ENCODE assay signal across 22 cellular contexts in genomic region chr1:6103854-6104530, GRCh38. TPM values are rescaled to one million over a fixed set of nuclear protein-coding genes. Genes with fewer than 3 reads are reported as not detected.
DNase-seq lines count a peak whose midpoint lies in the region; ATAC-seq, FAIRE-seq and TF ChIP-seq lines count a peak whose summit lies in the region.
"Had no signal": no experiment of that assay in that cellular context is flagged by ENCODE, and none has a peak within 500 bp of the region (broad histone marks: within the 10 kb centered on the region; RNA-seq: fewer than 3 reads in every experiment).

No MANE protein-coding gene starts in this region.

- in situ Hi-C loops in HepG2 (cut with HindIII; ENCODE audit: extremely low pct_ligation_motif_present, low pct_unique_long_range_greater_than_20kb), result no loop called here

- H3K27ac Mint-ChIP-seq in activated T-cell treated with anti-CD3 and anti-CD28 coated beads, Interleukin-2, amount 50 U/mL, for 24 hours, result peak overlapping the region; percentile 11
- H3K27ac Mint-ChIP-seq in CD8-positive, alpha-beta T cell, result no peak overlapping the region

- H3K79me2 ChIP-seq in HepG2 (ENCODE audit: insufficient read depth, low read length) (no peaks in the 10 kb centered on the region), osteoblast (ENCODE audit: insufficient read depth, low read length) (no peaks in the 10 kb centered on the region)

- H3K27me3 ChIP-seq in right lobe of liver (no peaks in the 10 kb centered on the region), HepG2 (ENCODE audit: control insufficient read depth in 1 of 2, insufficient read depth in 2 of 2, low read length in 2 of 2) (peaks cover 9 to 45% of the 10 kb centered on the region in 2 experiments; a peak in 4 of 5 replicates), osteoblast (ENCODE audit: insufficient read depth, low read length) (no peaks in the 10 kb centered on the region), stomach (peaks cover 0 to 79% (median 6%) of the 10 kb centered on the region in 3 donors)
- peaks cover 4% of the 10 kb centered on the region for H3K27me3 ChIP-seq in CD8-positive, alpha-beta T cell (ENCODE audit: insufficient read depth, low read length)

- H3K36me3 Mint-ChIP-seq in activated T-cell treated with anti-CD3 and anti-CD28 coated beads, Interleukin-2, amount 50 U/mL, for 24 hours (ENCODE audit: low read depth), result peaks cover 6% of the 10 kb centered on the region
- no peaks in the 10 kb centered on the region for H3K36me3 Mint-ChIP-seq in activated T-cell treated with anti-CD3 and anti-CD28 coated beads, Interleukin-2, amount 50 U/mL, for 4 hours (ENCODE audit: insufficient read depth)
- H3K36me3 Mint-ChIP-seq in CD8-positive, alpha-beta T cell, result no peaks in the 10 kb centered on the region

- TF ChIP-seq EP300 in HepG2 (IDR thresholded peaks at IDR 0.05; ENCODE audit: low read depth in 2 of 2, low read length in 2 of 2), result no peak
- no peak for TF ChIP-seq EP300 in HepG2 (CRISPR knock-in tag; IDR thresholded peaks at IDR 0.05; ENCODE audit: borderline replicate concordance)
- no peak for TF ChIP-seq EP300 in stomach (IDR thresholded peaks at IDR 0.05)

- no TSS peak for BruUV-seq in HepG2 (replicated peaks; lab: Mats Ljungman, UMichigan)

- H3K9me3 Mint-ChIP-seq in activated T-cell treated with anti-CD3 and anti-CD28 coated beads, Interleukin-2, amount 50 U/mL, for 24 hours, result no peaks in the 10 kb centered on the region
- no peaks in the 10 kb centered on the region for H3K9me3 Mint-ChIP-seq in activated T-cell treated with anti-CD3 and anti-CD28 coated beads, Interleukin-2, amount 50 U/mL, for 4 hours
- no peaks in the 10 kb centered on the region for H3K9me3 Mint-ChIP-seq in CD8-positive, alpha-beta T cell

- no peak overlapping the region for H3K4me3 Mint-ChIP-seq in activated T-cell treated with anti-CD3 and anti-CD28 coated beads, Interleukin-2, amount 50 U/mL, for 24 hours
- H3K4me3 Mint-ChIP-seq in activated T-cell treated with anti-CD3 and anti-CD28 coated beads, Interleukin-2, amount 50 U/mL, for 4 hours, result no peak overlapping the region
- no peak overlapping the region for H3K4me3 Mint-ChIP-seq in CD8-positive, alpha-beta T cell

- H3K4me2 ChIP-seq in HepG2 (ENCODE audit: low read depth, low read length) (no peak overlapping the region), osteoblast (ENCODE audit: insufficient read depth, low read length) (no peak overlapping the region)

- TF ChIP-seq POLR2A in right lobe of liver (IDR thresholded peaks at IDR 0.05) (no peak), HepG2 (IDR thresholded peaks at IDR 0.05; ENCODE audit: insufficient read depth in 1 of 2, low read depth in 2 of 2, low read length in 2 of 2) (no peak), stomach (IDR thresholded peaks at IDR 0.05) (no peak)

- H3K4me1 Mint-ChIP-seq in activated T-cell treated with anti-CD3 and anti-CD28 coated beads, Interleukin-2, amount 50 U/mL, for 24 hours (ENCODE audit: low read depth), result no peaks in the 10 kb centered on the region
- no peaks in the 10 kb centered on the region for H3K4me1 Mint-ChIP-seq in activated T-cell treated with anti-CD3 and anti-CD28 coated beads, Interleukin-2, amount 50 U/mL, for 4 hours (ENCODE audit: low read depth)
- no peaks in the 10 kb centered on the region for H3K4me1 Mint-ChIP-seq in CD8-positive, alpha-beta T cell (ENCODE audit: low read depth)

- H3K27ac ChIP-seq in right lobe of liver (no peak overlapping the region), HepG2 (ENCODE audit: extremely low read length, insufficient read depth, low read length) (no peak overlapping the region), osteoblast (ENCODE audit: low read depth, low read length) (no peak overlapping the region), stomach (no peak overlapping the region)
- H3K27ac ChIP-seq in CD8-positive, alpha-beta T cell (ENCODE audit: low read depth, low read length), result no peak overlapping the region
- H3K27ac ChIP-seq: HL-60, RWPE1, SJCRH30 had no signal

- H3K27me3 Mint-ChIP-seq in activated T-cell treated with anti-CD3 and anti-CD28 coated beads, Interleukin-2, amount 50 U/mL, for 24 hours, result peaks cover 13% of the 10 kb centered on the region
- H3K27me3 Mint-ChIP-seq in activated T-cell treated with anti-CD3 and anti-CD28 coated beads, Interleukin-2, amount 50 U/mL, for 4 hours (ENCODE audit: low read depth), result peaks cover 4% of the 10 kb centered on the region
- peaks cover 10% of the 10 kb centered on the region for H3K27me3 Mint-ChIP-seq in CD8-positive, alpha-beta T cell (ENCODE audit: low read depth)

- H3K36me3 ChIP-seq in right lobe of liver (no peaks in the 10 kb centered on the region), HepG2 (replicated peaks in 1 of 2; ENCODE audit: control insufficient read depth in 1 of 2, insufficient read depth in 2 of 2, low read length in 2 of 2) (no peaks in the 10 kb centered on the region), osteoblast (ENCODE audit: insufficient read depth, low read length) (no peaks in the 10 kb centered on the region), stomach (peaks cover 0 to 7% (median 0%) of the 10 kb centered on the region in 4 donors)
- no peaks in the 10 kb centered on the region for H3K36me3 ChIP-seq in CD8-positive, alpha-beta T cell (ENCODE audit: insufficient read depth, low read length)
- H3K36me3 ChIP-seq: SJCRH30 had no signal

- FAIRE-seq in HepG2 (lab: Jason Lieb, UNC), result no peak
- FAIRE-seq: GM12892, H54 had no signal

- H3K4me3 ChIP-seq in right lobe of liver, result no peak overlapping the region
- no peak overlapping the region for H3K4me3 ChIP-seq in HepG2 (replicated peaks in 1 of 3; ENCODE audit: insufficient read depth in 1 of 3, low read depth in 2 of 3, low read length in 3 of 3)
- no peak overlapping the region for H3K4me3 ChIP-seq in osteoblast (ENCODE audit: insufficient read depth, low read length)
- no peak overlapping the region for H3K4me3 ChIP-seq in CD8-positive, alpha-beta T cell (ENCODE audit: low read depth, low read length)
- H3K4me3 ChIP-seq in stomach, result no peak overlapping the region
- H3K4me3 ChIP-seq: SJCRH30 had no signal

- no peak overlapping the region for H3K9ac ChIP-seq in HepG2 (ENCODE audit: insufficient read depth, low read depth, low read length)

- no peak for ATAC-seq in activated T-cell treated with anti-CD3 and anti-CD28 coated beads, Interleukin-2, amount 50 U/mL, for 4 hours
- ATAC-seq in right lobe of liver (no peak), HepG2 (no peak)
- ATAC-seq in CD8-positive, alpha-beta T cell, result no peak
- ATAC-seq: Panc1 had no signal

- WGBS in right lobe of liver (ENCODE audit: insufficient coverage, low coverage, low lambda C conversion rate, missing lambda C conversion rate), result 40% methylated on average over 1 of the region's 13 CpGs
- WGBS in HepG2 (ENCODE audit: low lambda C conversion rate), result 21% methylated on average over 3 of the region's 13 CpGs
- 68 to 75% (median 71%) methylated on average over 7 to 13 of the region's 13 CpGs for WGBS in stomach, 5 donors

- no peak for TF ChIP-seq RAD21 in HepG2 (CRISPR knock-in tag; IDR thresholded peaks at IDR 0.05)

- intact Hi-C loops in right lobe of liver (cut with DNase I), result no loop called here
- intact Hi-C loops in HepG2 (cut with micrococcal nuclease; ENCODE audit: unreplicated experiment), result loop anchor here (10.0 kb wide), 1 partner anchor 141 kb away; the partner anchor contains the start of gene HES3
- intact Hi-C loops in CD8-positive, alpha-beta T cell (cut with DNase I, micrococcal nuclease), result no loop called here
- intact Hi-C loops in stomach (cut with DNase I; ENCODE audit: low total_unique reads), result no loop called here

- TF ChIP-seq CTCF in right lobe of liver (IDR thresholded peaks at IDR 0.05), result no peak
- TF ChIP-seq CTCF in HepG2 (CRISPR knock-in tag; IDR thresholded peaks at IDR 0.05), result no peak
- no peak for TF ChIP-seq CTCF in osteoblast (IDR thresholded peaks at IDR 0.05; ENCODE audit: extremely low read depth, low read depth, low read length)
- no peak for TF ChIP-seq CTCF in CD8-positive, alpha-beta T cell (IDR thresholded peaks at IDR 0.05)
- TF ChIP-seq CTCF in stomach (IDR thresholded peaks at IDR 0.05), result no peak

- no peak for DNase-seq in activated T-cell treated with anti-CD3 and anti-CD28 coated beads, Interleukin-2, amount 50 U/mL, for 24 hours
- DNase-seq in activated T-cell treated with anti-CD3 and anti-CD28 coated beads, Interleukin-2, amount 50 U/mL, for 4 hours, result no peak
- DNase-seq in right lobe of liver (peak in 2 of 3 donors; percentile 10 to 49), HepG2 (ENCODE audit: low spot score) (no peak), osteoblast (ENCODE audit: insufficient read length, low spot score, missing footprints) (peak; percentile 87), stomach (no peak)
- no peak for DNase-seq in CD8-positive, alpha-beta T cell
- DNase-seq: DMS153, DND-41, NCI-H1092, NCI-H1417 treated with DMSO at 0.1 percent for 48 hours, NCI-H1694 treated with DMSO at 0.1 percent for 48 hours, NCI-H2081, NCI-H2227 treated with DMSO at 0.1 percent for 48 hours, NCI-H510A, NCI-H69, SJCRH30 had no signal

- CTCF ChIA-PET in HepG2 (lab: Yijun Ruan, JAX; ENCODE audit: low intra/inter-chr PET ratio, low total read pairs), result no interaction called here
- CTCF ChIA-PET in CD8-positive, alpha-beta T cell (lab: Charles Lee), result no interaction called here

- POLR2A ChIA-PET in HepG2 (lab: Yijun Ruan, JAX), result no interaction called here
- POLR2A ChIA-PET in CD8-positive, alpha-beta T cell (lab: Charles Lee), result no interaction called here

- no peaks in the 10 kb centered on the region for H3K4me1 ChIP-seq in right lobe of liver
- no peaks in the 10 kb centered on the region for H3K4me1 ChIP-seq in HepG2 (ENCODE audit: insufficient read depth, low read length)
- no peaks in the 10 kb centered on the region for H3K4me1 ChIP-seq in osteoblast (ENCODE audit: insufficient read depth, low read length)
- no peaks in the 10 kb centered on the region for H3K4me1 ChIP-seq in CD8-positive, alpha-beta T cell (ENCODE audit: insufficient read depth, low read length)
- H3K4me1 ChIP-seq in stomach, result no peaks in the 10 kb centered on the region
- H3K4me1 ChIP-seq: SJCRH30 had no signal

- H4K20me1 ChIP-seq in HepG2 (ENCODE audit: insufficient read depth, low read length), result no peaks in the 10 kb centered on the region
- H4K20me1 ChIP-seq in osteoblast (ENCODE audit: insufficient read depth, low read length), result no peaks in the 10 kb centered on the region

- no peaks in the 10 kb centered on the region for H3K9me3 ChIP-seq in right lobe of liver
- H3K9me3 ChIP-seq in HepG2 (ENCODE audit: low read length), result no peaks in the 10 kb centered on the region
- H3K9me3 ChIP-seq in osteoblast (ENCODE audit: low read depth, low read length), result no peaks in the 10 kb centered on the region
- H3K9me3 ChIP-seq in CD8-positive, alpha-beta T cell (ENCODE audit: low read length), result no peaks in the 10 kb centered on the region
- H3K9me3 ChIP-seq in stomach, result no peaks in the 10 kb centered on the region
- H3K9me3 ChIP-seq: SJCRH30 had no signal

- no peak overlapping the region for H2AFZ ChIP-seq in HepG2 (ENCODE audit: low read length)
- H2AFZ ChIP-seq in osteoblast (ENCODE audit: low read length), result no peak overlapping the region

RNA-seq across cellular contexts. Expression of gene KCNAB2, which starts 58.3 kb away (rescaled TPM):
- 100 to 1,000 TPM; 199 to 230 (median 202) TPM for total RNA-seq in activated T-cell treated with anti-CD3 and anti-CD28 coated beads, Interleukin-2, amount 50 U/mL, for 4 hours
- total RNA-seq in right lobe of liver (10 to 100 TPM in 2 of 6 experiments, 1 to 10 TPM in 4; 4.4 to 14.8 (median 6.9) TPM), HepG2 (2016; rRNA removed; fragmentation: Illumina TruSeq; extraction: Trizol) (6.2 and 6.9 TPM in 2 replicates), osteoblast (5.0 and 5.8 TPM in 2 replicates), stomach (10 to 100 TPM in 1 of 5 donors, 1 to 10 TPM in 3, under 1 TPM in 1; 0.29 to 39.1 (median 4.2) TPM)
- total RNA-seq in HepG2 (2016; cell fraction: cytosol; rRNA removed; fragmentation: Illumina TruSeq; extraction: Trizol; ENCODE audit: low read depth), result 2.4 and 4.5 TPM in 2 replicates
- total RNA-seq in HepG2 (2016; cell fraction: insoluble cytoplasmic fraction; rRNA removed; fragmentation: Illumina TruSeq; extraction: Trizol), result 5.5 and 6.9 TPM in 2 replicates
- 5.4 and 6.7 TPM in 2 replicates for total RNA-seq in HepG2 (2016; cell fraction: membrane; rRNA removed; fragmentation: Illumina TruSeq; extraction: Trizol)
- 4.9 and 5.4 TPM in 2 replicates for total RNA-seq in HepG2 (2016; cell fraction: nucleus; rRNA removed; fragmentation: Illumina TruSeq; extraction: Trizol)
- polyA plus RNA-seq in HepG2 (2011; rRNA removed) (8.8 and 11.7 TPM in 2 replicates), stomach (1 to 10 TPM; 2.3 to 5.5 (median 2.4) TPM)
- 6.5 and 7.2 TPM in 2 replicates for polyA plus RNA-seq in HepG2 (2011; cell fraction: cytosol; rRNA removed)
- 30.5 and 35.5 TPM in 2 replicates for polyA plus RNA-seq in HepG2 (2011; cell fraction: nucleus; rRNA removed)
- 6.4 and 8.3 TPM in 2 replicates for polyA plus RNA-seq in HepG2 (2012)
- polyA plus RNA-seq in HepG2 (2016; cell fraction: cytosol; fragmentation: Illumina TruSeq; extraction: Trizol; ENCODE audit: low read depth), result 3.7 and 4.2 TPM in 2 replicates
- 5.7 and 8.4 TPM in 2 replicates for polyA plus RNA-seq in HepG2 (2016; cell fraction: insoluble cytoplasmic fraction; fragmentation: Illumina TruSeq; extraction: Trizol; ENCODE audit: low read depth)
- polyA plus RNA-seq in HepG2 (2016; cell fraction: membrane; fragmentation: Illumina TruSeq; extraction: Trizol; ENCODE audit: low read depth), result 4.3 and 4.4 TPM in 2 replicates
- 13.3 and 15.1 TPM in 2 replicates for polyA plus RNA-seq in HepG2 (2016; cell fraction: nucleus; fragmentation: Illumina TruSeq; extraction: Trizol; ENCODE audit: insufficient read depth, low read depth)
- 7.0 and 40.0 TPM in 2 replicates for polyA minus RNA-seq in HepG2 (2011; rRNA and poly(A)+ RNA removed; ENCODE audit: low replicate concordance)
- 5.6 and 6.2 TPM in 2 replicates for polyA minus RNA-seq in HepG2 (2011; cell fraction: cytosol; rRNA and poly(A)+ RNA removed)
- 8.2 and 11.2 TPM in 2 replicates for polyA minus RNA-seq in HepG2 (2011; cell fraction: nucleus; rRNA and poly(A)+ RNA removed)
- total RNA-seq in CD8-positive, alpha-beta T cell, result 100 to 1,000 TPM; 152 to 163 TPM

Comparison
In these comparisons a context has a peak if more than half of its experiments do, and no peak if none do; other contexts are left out.
1. DNase-seq: peak in right lobe of liver (2 of 3) and osteoblast (single experiment); none in activated T-cell treated with anti-CD3 and anti-CD28 coated beads, Interleukin-2, amount 50 U/mL, for 24 hours (single experiment), activated T-cell treated with anti-CD3 and anti-CD28 coated beads, Interleukin-2, amount 50 U/mL, for 4 hours (single experiment), HepG2 (single experiment), CD8-positive, alpha-beta T cell (0 of 7) and stomach (single experiment).